In the genomic region with DNA sequence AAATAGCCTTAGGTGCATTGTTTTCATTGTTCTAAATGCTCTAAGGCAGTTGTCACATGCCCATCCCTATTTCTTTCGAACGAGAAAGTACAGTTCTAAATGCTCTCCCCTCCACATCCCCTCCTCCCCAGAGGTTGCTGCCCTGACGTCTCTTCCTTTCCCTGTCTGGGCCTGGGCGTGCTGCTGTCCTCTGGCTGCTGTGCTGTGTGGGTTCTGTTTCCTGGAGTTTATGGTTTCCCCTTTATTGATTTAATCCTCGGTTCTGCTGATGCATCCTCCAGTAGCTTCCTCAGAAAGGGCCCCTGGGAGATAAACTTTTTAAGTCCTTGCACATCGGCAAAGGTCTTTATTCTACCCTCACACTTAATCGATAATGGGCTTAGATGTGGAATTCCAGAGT, we compare ENCODE assay signal across 9 cellular contexts. TPM values are rescaled to one million over a fixed set of nuclear protein-coding genes. Genes with fewer than 3 reads are reported as not detected.
DNase-seq lines count a peak whose midpoint lies in the region; ATAC-seq, FAIRE-seq and TF ChIP-seq lines count a peak whose summit lies in the region.
"Had no signal": no experiment of that assay in that cellular context is flagged by ENCODE, and none has a peak within 500 bp of the region (broad histone marks: within the 10 kb centered on the region; RNA-seq: fewer than 3 reads in every experiment).

No MANE protein-coding gene starts in this region.

- 63% methylated on average over 7 of the region's 7 CpGs; no CpG with 5 or more reads in 1 of the 2 experiments for WGBS in H1 (ENCODE audit: extremely low coverage in 1 of 2, insufficient coverage in 1 of 2, insufficient read length in 1 of 2, insufficient replicate concordance in 2 of 2, low coverage in 1 of 2, low lambda C conversion rate in 2 of 2, missing lambda C conversion rate in 1 of 2), 2 experiments

- no peak overlapping the region for H3K27ac ChIP-seq in CD4-positive, alpha-beta T cell (ENCODE audit: low read depth, low read length)
- H3K27ac ChIP-seq in H1 (ENCODE audit: low read depth, low read length): no peak overlapping the region

- H4K20me1 ChIP-seq in H1 (replicated peaks in 1 of 2; ENCODE audit: control insufficient read depth in 1 of 2, insufficient read depth in 2 of 2, low read length in 2 of 2): no peaks in the 10 kb centered on the region

- no peaks in the 10 kb centered on the region for H3K79me2 ChIP-seq in H1 (ENCODE audit: control insufficient read depth in 1 of 2, insufficient read depth in 2 of 2, low read length in 2 of 2)

- no peak overlapping the region for H2BK12ac ChIP-seq in H1 (ENCODE audit: low read depth, low read length)

- H3K36me3 Mint-ChIP-seq in CD4-positive, alpha-beta T cell (ENCODE audit: low read depth): peaks cover 4% of the 10 kb centered on the region
- no peaks in the 10 kb centered on the region for H3K36me3 Mint-ChIP-seq in neural crest cell (ENCODE audit: low read depth)

- H3K27me3 Mint-ChIP-seq in CD4-positive, alpha-beta T cell: no peaks in the 10 kb centered on the region
- no peaks in the 10 kb centered on the region for H3K27me3 Mint-ChIP-seq in neural crest cell (ENCODE audit: low read depth)

- no peak overlapping the region; the same call in 1 of the 2 replicates for H4K8ac ChIP-seq in H1 (ENCODE audit: extremely low read depth, insufficient read depth, low read length)

- H3K14ac ChIP-seq in H1 (ENCODE audit: insufficient read length): no peak overlapping the region

- no peak for TF ChIP-seq EP300 in H1 (IDR thresholded peaks at IDR 0.05; ENCODE audit: borderline replicate concordance in 1 of 2, low read depth in 2 of 2, low read length in 2 of 2)

- H3K27ac Mint-ChIP-seq in CD4-positive, alpha-beta T cell: no peak overlapping the region
- H3K27ac Mint-ChIP-seq in neural crest cell (ENCODE audit: unreplicated experiment): peak overlapping the region; percentile 98

- H3K18ac ChIP-seq in H1 (ENCODE audit: extremely low read depth, low read length): peak overlapping the region; percentile 66; the same call in 1 of the 2 replicates

- H3K27me3 ChIP-seq in CD4-positive, alpha-beta T cell (ENCODE audit: control insufficient read depth, insufficient read depth, low read length): no peaks in the 10 kb centered on the region
- no peaks in the 10 kb centered on the region for H3K27me3 ChIP-seq in H1 (replicated peaks in 1 of 4; ENCODE audit: control insufficient read depth in 3 of 4, extremely low read depth in 1 of 4, insufficient read depth in 3 of 4, low read length in 3 of 4)

- no peak overlapping the region for H2BK120ac ChIP-seq in H1 (replicated peaks; ENCODE audit: low read depth, low read length)

- DNase-seq in CD4-positive, alpha-beta T cell: no peak
- peak; percentile 77 for DNase-seq in NOMO-1 treated with DMSO at 0.1 percent for 48 hours (lab: John Stamatoyannopoulos, UW; ENCODE audit: unreplicated experiment)
- DNase-seq in H1 (ENCODE audit: low read depth in 1 of 2, low spot score in 2 of 2): no peak
- no peak for DNase-seq in neural crest cell (ENCODE audit: low read depth, low spot score)
- no peak for DNase-seq in D721Med (ENCODE audit: insufficient read length, low spot score)
- DNase-seq in NCI-H2196 treated with DMSO at 0.1 percent for 48 hours (lab: John Stamatoyannopoulos, UW; ENCODE audit: unreplicated experiment): no peak
- no peak for DNase-seq in DMS53 (lab: John Stamatoyannopoulos, UW)
- DNase-seq: RPMI8226 had no signal

- H3K4me3 Mint-ChIP-seq in CD4-positive, alpha-beta T cell: no peak overlapping the region
- H3K4me3 Mint-ChIP-seq in neural crest cell: peak overlapping the region; percentile 78

- no peak overlapping the region for H3K4me3 ChIP-seq in H1 (ENCODE audit: extremely low read depth in 1 of 4, insufficient read depth in 2 of 4, low read depth in 3 of 4, low read length in 4 of 4)

- intact Hi-C loops in CD4-positive, alpha-beta T cell (cut with DNase I, micrococcal nuclease): no loop called here

- no peaks in the 10 kb centered on the region for H3K9me3 Mint-ChIP-seq in CD4-positive, alpha-beta T cell
- no peaks in the 10 kb centered on the region for H3K9me3 Mint-ChIP-seq in neural crest cell

- peaks cover 4 to 20% (median 13%) of the 10 kb centered on the region in 4 experiments for H3K4me1 ChIP-seq in H1 (replicated peaks in 1 of 4; ENCODE audit: control insufficient read depth in 3 of 4, insufficient read depth in 4 of 4, low read length in 3 of 4)

- no peaks in the 10 kb centered on the region for H3K36me3 ChIP-seq in H1 (ENCODE audit: control insufficient read depth in 2 of 4, insufficient read depth in 4 of 4, low read length in 3 of 4)

- H4K5ac ChIP-seq in H1 (ENCODE audit: insufficient read length, low read depth, low read length): no peak overlapping the region

- TF ChIP-seq POLR2A in H1 (IDR thresholded peaks at IDR 0.05; ENCODE audit: control extremely low read depth in 1 of 2, low read depth in 2 of 2, low read length in 2 of 2): no peak

- no peaks in the 10 kb centered on the region for H3K79me1 ChIP-seq in H1 (ENCODE audit: low read depth, low read length)

- H3K4me1 Mint-ChIP-seq in CD4-positive, alpha-beta T cell (ENCODE audit: low read depth): peaks cover 22% of the 10 kb centered on the region
- peaks cover 76% of the 10 kb centered on the region for H3K4me1 Mint-ChIP-seq in neural crest cell

- H2BK15ac ChIP-seq in H1 (ENCODE audit: low read length): no peak overlapping the region

- no peak overlapping the region for H2AFZ ChIP-seq in H1 (ENCODE audit: low read length)

- no peaks in the 10 kb centered on the region for H3K23me2 ChIP-seq in H1 (ENCODE audit: low read depth, low read length)

- H2BK20ac ChIP-seq in H1 (ENCODE audit: low read length): no peak overlapping the region

- peak overlapping the region in 1 of 2 experiments; percentile 31; a peak in 1 of 4 replicates for H3K4me2 ChIP-seq in H1 (ENCODE audit: insufficient read depth in 1 of 2, low read depth in 2 of 2, low read length in 2 of 2)

- no peak overlapping the region for H3K56ac ChIP-seq in H1 (replicated peaks; ENCODE audit: insufficient read length, low read depth, low read length)

- TF ChIP-seq CTCF in CD4-positive, alpha-beta T cell (IDR thresholded peaks at IDR 0.05): no peak
- TF ChIP-seq CTCF in H1 (IDR thresholded peaks at IDR 0.05; ENCODE audit: control extremely low read depth in 1 of 3, insufficient read depth in 1 of 3, low read depth in 1 of 3, low read length in 3 of 3) (no peak), neural crest cell (conservative IDR thresholded peaks at IDR 0.05) (no peak), D721Med (IDR thresholded peaks at IDR 0.05; ENCODE audit: insufficient read depth, missing control alignments) (no peak)

- no peak overlapping the region for H2AK5ac ChIP-seq in H1 (ENCODE audit: low read depth, low read length)

- no peak for TF ChIP-seq RAD21 in H1 (IDR thresholded peaks at IDR 0.05 in 1 of 2, conservative IDR thresholded peaks at IDR 0.05 in 1 of 2; ENCODE audit: low read depth in 2 of 2, low read length in 2 of 2)

- ATAC-seq in CD4-positive, alpha-beta T cell (ENCODE audit: poor library complexity): peak; percentile 39
- ATAC-seq in GM21528 (IDR thresholded peaks at IDR 0.05; ENCODE audit: low FRiP score, unreplicated experiment): no peak

- CTCF ChIA-PET in CD4-positive, alpha-beta T cell (lab: Charles Lee): no interaction called here
- CTCF ChIA-PET in H1 (lab: Charles Lee; ENCODE audit: partially characterized antibody): interaction anchor here (1.0 to 2.3 kb wide), 4 partner anchors 11 to 116 kb away, joined by 3 to 4 read pairs (median 4); no protein-coding TSS in a partner anchor

- no peak for FAIRE-seq in H1 (lab: Jason Lieb, UNC)
- no peak for FAIRE-seq in D721Med (lab: Jason Lieb, UNC)

- no peak overlapping the region for H3K23ac ChIP-seq in H1 (ENCODE audit: insufficient read length)

- no peak overlapping the region for H2BK5ac ChIP-seq in H1 (ENCODE audit: low read depth, low read length)

- no peak overlapping the region for H4K91ac ChIP-seq in H1 (replicated peaks; ENCODE audit: insufficient read length, low read length)

- POLR2A ChIA-PET in CD4-positive, alpha-beta T cell (lab: Charles Lee): no interaction called here
- POLR2A ChIA-PET in H1 (lab: Charles Lee; ENCODE audit: partially characterized antibody): no interaction called here

- no peaks in the 10 kb centered on the region for H3K9me3 ChIP-seq in CD4-positive, alpha-beta T cell (ENCODE audit: control insufficient read depth, low read length)
- H3K9me3 ChIP-seq in H1 (ENCODE audit: insufficient read depth in 2 of 2, low read depth in 1 of 2, low read length in 1 of 2): no peaks in the 10 kb centered on the region

- peak overlapping the region in 1 of 4 experiments; percentile 4; a peak in 1 of 7 replicates for H3K9ac ChIP-seq in H1 (replicated peaks in 1 of 4; ENCODE audit: extremely low read depth in 1 of 4, low read depth in 3 of 4, low read length in 3 of 4)

- no peak overlapping the region for H3K4ac ChIP-seq in H1 (replicated peaks; ENCODE audit: insufficient read length, low read depth, low read length)

TF ChIP-seq in H1, 55 proteins besides CTCF, POLR2A, EP300 and RAD21 (continues in another document):
- TF ChIP-seq KDM1A (IDR thresholded peaks at IDR 0.05; ENCODE audit: borderline replicate concordance, low read length) (no peak), TBP (IDR thresholded peaks at IDR 0.05; ENCODE audit: low read depth, low read length) (no peak), SP2 (IDR thresholded peaks at IDR 0.05; ENCODE audit: low read length) (no peak), CHD1 (IDR thresholded peaks at IDR 0.05; ENCODE audit: low read depth, low read length) (no peak), KDM5A (IDR thresholded peaks at IDR 0.05; ENCODE audit: low read length) (no peak), RBBP5 (IDR thresholded peaks at IDR 0.05; ENCODE audit: borderline replicate concordance, low read depth, low read length) (no peak), ZNF274 (IDR thresholded peaks at IDR 0.05; ENCODE audit: borderline replicate concordance, extremely low read depth, low read length) (no peak), TAF7 (optimal IDR thresholded peaks at IDR 0.05; ENCODE audit: borderline replicate concordance, low read depth, low read length) (no peak), TAF1 (IDR thresholded peaks at IDR 0.05; ENCODE audit: low read depth, low read length) (no peak), CHD2 (IDR thresholded peaks at IDR 0.05; ENCODE audit: low read length) (no peak), HDAC2 (IDR thresholded peaks at IDR 0.05; ENCODE audit: borderline replicate concordance in 1 of 2, low read depth in 2 of 2, low read length in 2 of 2) (no peak)

RNA-seq across cellular contexts. Expression of gene MVB12B, which starts 48.8 kb away (rescaled TPM):
- total RNA-seq in CD4-positive, alpha-beta T cell: 10 to 100 TPM; 14.3 to 15.3 TPM
- 5.0 and 5.9 TPM in 2 replicates for total RNA-seq in H1 (2021; fragmentation: NEBNext Ultra II Directional; extraction: Animal tissue kit (Norgen Biotek cat#: 25700))
- polyA plus RNA-seq in H1 (2011; rRNA removed): 2.6 and 3.7 TPM in 2 replicates
- 3.0 TPM for polyA plus RNA-seq in H1 (2011; cell fraction: cytosol; rRNA removed)
- polyA plus RNA-seq in H1 (2011; cell fraction: nucleus; rRNA removed): 5.0 TPM
- polyA plus RNA-seq in H1 (2012, experiment 1 of 2): 3.1 to 4.5 TPM (median 3.4 TPM) in 4 replicates
- 3.0 TPM for polyA plus RNA-seq in H1 (2012, experiment 2 of 2)
- polyA plus RNA-seq in H1 (2013, experiment 1 of 2): 2.8 TPM
- 2.6 TPM for polyA plus RNA-seq in H1 (2013, experiment 2 of 2)
- polyA minus RNA-seq in H1 (2011; rRNA and poly(A)+ RNA removed): 4.5 and 4.6 TPM in 2 replicates
- polyA minus RNA-seq in H1 (2011; cell fraction: cytosol; rRNA and poly(A)+ RNA removed): 6.5 TPM
- polyA minus RNA-seq in H1 (2011; cell fraction: nucleus; rRNA and poly(A)+ RNA removed): 9.8 TPM
- 65.5 and 68.1 TPM in 2 replicates for total RNA-seq in neural crest cell
